ENCODE assay signal across 2 cellular contexts in genomic region chr9:73204910-73205309, GRCh38.
TF ChIP-seq lines count a peak whose summit lies in the region.

No MANE protein-coding gene starts in this region.

TF ChIP-seq in HEK293, 187 proteins besides CTCF, POLR2A, EP300 and RAD21:
- no peak for TF ChIP-seq ZNF148 (tag by site-specific recombination; IDR thresholded peaks at IDR 0.05; ENCODE audit: borderline replicate concordance)
- TF ChIP-seq, protein P1, sequence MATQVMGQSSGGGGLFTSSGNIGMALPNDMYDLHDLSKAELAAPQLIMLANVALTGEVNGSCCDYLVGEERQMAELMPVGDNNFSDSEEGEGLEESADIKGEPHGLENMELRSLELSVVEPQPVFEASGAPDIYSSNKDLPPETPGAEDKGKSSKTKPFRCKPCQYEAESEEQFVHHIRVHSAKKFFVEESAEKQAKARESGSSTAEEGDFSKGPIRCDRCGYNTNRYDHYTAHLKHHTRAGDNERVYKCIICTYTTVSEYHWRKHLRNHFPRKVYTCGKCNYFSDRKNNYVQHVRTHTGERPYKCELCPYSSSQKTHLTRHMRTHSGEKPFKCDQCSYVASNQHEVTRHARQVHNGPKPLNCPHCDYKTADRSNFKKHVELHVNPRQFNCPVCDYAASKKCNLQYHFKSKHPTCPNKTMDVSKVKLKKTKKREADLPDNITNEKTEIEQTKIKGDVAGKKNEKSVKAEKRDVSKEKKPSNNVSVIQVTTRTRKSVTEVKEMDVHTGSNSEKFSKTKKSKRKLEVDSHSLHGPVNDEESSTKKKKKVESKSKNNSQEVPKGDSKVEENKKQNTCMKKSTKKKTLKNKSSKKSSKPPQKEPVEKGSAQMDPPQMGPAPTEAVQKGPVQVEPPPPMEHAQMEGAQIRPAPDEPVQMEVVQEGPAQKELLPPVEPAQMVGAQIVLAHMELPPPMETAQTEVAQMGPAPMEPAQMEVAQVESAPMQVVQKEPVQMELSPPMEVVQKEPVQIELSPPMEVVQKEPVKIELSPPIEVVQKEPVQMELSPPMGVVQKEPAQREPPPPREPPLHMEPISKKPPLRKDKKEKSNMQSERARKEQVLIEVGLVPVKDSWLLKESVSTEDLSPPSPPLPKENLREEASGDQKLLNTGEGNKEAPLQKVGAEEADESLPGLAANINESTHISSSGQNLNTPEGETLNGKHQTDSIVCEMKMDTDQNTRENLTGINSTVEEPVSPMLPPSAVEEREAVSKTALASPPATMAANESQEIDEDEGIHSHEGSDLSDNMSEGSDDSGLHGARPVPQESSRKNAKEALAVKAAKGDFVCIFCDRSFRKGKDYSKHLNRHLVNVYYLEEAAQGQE (tag by site-specific recombination; IDR thresholded peaks at IDR 0.05), result peak; percentile 61

TF ChIP-seq in GM12878, 131 proteins besides CTCF, POLR2A, EP300 and RAD21:
- TF ChIP-seq SREBF2 (IDR thresholded peaks at IDR 0.05; ENCODE audit: low read length), result no peak
- TF ChIP-seq, protein P2, sequence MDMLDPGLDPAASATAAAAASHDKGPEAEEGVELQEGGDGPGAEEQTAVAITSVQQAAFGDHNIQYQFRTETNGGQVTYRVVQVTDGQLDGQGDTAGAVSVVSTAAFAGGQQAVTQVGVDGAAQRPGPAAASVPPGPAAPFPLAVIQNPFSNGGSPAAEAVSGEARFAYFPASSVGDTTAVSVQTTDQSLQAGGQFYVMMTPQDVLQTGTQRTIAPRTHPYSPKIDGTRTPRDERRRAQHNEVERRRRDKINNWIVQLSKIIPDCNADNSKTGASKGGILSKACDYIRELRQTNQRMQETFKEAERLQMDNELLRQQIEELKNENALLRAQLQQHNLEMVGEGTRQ (IDR thresholded peaks at IDR 0.05; ENCODE audit: borderline replicate concordance, low read depth, low read length), result no peak
- no peak for TF ChIP-seq HDAC2 (IDR thresholded peaks at IDR 0.05)
- no peak for TF ChIP-seq PKNOX1 (IDR thresholded peaks at IDR 0.05)
- no peak for TF ChIP-seq HDAC6 (IDR thresholded peaks at IDR 0.05; ENCODE audit: unreplicated experiment)
- TF ChIP-seq SUZ12 (IDR thresholded peaks at IDR 0.05; ENCODE audit: unreplicated experiment), result no peak
- TF ChIP-seq, protein P3, sequence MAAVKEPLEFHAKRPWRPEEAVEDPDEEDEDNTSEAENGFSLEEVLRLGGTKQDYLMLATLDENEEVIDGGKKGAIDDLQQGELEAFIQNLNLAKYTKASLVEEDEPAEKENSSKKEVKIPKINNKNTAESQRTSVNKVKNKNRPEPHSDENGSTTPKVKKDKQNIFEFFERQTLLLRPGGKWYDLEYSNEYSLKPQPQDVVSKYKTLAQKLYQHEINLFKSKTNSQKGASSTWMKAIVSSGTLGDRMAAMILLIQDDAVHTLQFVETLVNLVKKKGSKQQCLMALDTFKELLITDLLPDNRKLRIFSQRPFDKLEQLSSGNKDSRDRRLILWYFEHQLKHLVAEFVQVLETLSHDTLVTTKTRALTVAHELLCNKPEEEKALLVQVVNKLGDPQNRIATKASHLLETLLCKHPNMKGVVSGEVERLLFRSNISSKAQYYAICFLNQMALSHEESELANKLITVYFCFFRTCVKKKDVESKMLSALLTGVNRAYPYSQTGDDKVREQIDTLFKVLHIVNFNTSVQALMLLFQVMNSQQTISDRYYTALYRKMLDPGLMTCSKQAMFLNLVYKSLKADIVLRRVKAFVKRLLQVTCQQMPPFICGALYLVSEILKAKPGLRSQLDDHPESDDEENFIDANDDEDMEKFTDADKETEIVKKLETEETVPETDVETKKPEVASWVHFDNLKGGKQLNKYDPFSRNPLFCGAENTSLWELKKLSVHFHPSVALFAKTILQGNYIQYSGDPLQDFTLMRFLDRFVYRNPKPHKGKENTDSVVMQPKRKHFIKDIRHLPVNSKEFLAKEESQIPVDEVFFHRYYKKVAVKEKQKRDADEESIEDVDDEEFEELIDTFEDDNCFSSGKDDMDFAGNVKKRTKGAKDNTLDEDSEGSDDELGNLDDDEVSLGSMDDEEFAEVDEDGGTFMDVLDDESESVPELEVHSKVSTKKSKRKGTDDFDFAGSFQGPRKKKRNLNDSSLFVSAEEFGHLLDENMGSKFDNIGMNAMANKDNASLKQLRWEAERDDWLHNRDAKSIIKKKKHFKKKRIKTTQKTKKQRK (IDR thresholded peaks at IDR 0.05; ENCODE audit: low read depth, low read length), result no peak
- TF ChIP-seq, protein P1 (IDR thresholded peaks at IDR 0.05; ENCODE audit: low read depth, low read length), result peak; percentile 19; the same call in 1 of the 2 replicates
